In genomic region chr17:47204722-47205418, GRCh38 we compare ENCODE assay signal across 8 cellular contexts. TPM values are rescaled to one million over a fixed set of nuclear protein-coding genes. Genes with fewer than 3 reads are reported as not detected.
A peak's percentile ranks its signal among the peaks of the same experiment; 100 is the strongest.
DNase-seq lines count a peak whose midpoint lies in the region; ATAC-seq, FAIRE-seq and TF ChIP-seq lines count a peak whose summit lies in the region.

No MANE protein-coding gene starts in this region.

- H3K36me3 ChIP-seq in heart left ventricle (no peaks in the 10 kb centered on the region), skeletal muscle tissue (ENCODE audit: control insufficient read depth in 3 of 3, insufficient read depth in 3 of 3, low read length in 3 of 3) (no peaks in the 10 kb centered on the region)

- DNase-seq in DMS79 (lab: John Stamatoyannopoulos, UW) (peak; percentile 47), GM20000 (ENCODE audit: low spot score) (peak; percentile 55), LoVo (ENCODE audit: low spot score) (peak; percentile 24), heart left ventricle (peak in 4 of 5 donors; percentile 48 to 61 (median 48)), SIG-M5 treated with dmso at 0.1 percent for 504 hours (lab: John Stamatoyannopoulos, UW; ENCODE audit: unreplicated experiment) (no peak), H54 (ENCODE audit: insufficient read length, low spot score) (no peak)
- peak; percentile 56 for DNase-seq in activated T-cell treated with anti-CD3 and anti-CD28 coated beads, Interleukin-2, amount 50 U/mL, for 24 hours

- no peak for FAIRE-seq in H54 (lab: Jason Lieb, UNC)

- peak; percentile 83 to 90 (median 86) for ATAC-seq in heart left ventricle

- peak overlapping the region; percentile 41 to 88 (median 72) for H3K27ac ChIP-seq in heart left ventricle
- peak overlapping the region; percentile 84 for H3K27ac ChIP-seq in skeletal muscle tissue (ENCODE audit: low read depth, low read length)

- no peak for TF ChIP-seq CTCF in GM20000 (IDR thresholded peaks at IDR 0.05; ENCODE audit: extremely low read depth, missing control alignments)
- no peak for TF ChIP-seq CTCF in heart left ventricle (IDR thresholded peaks at IDR 0.05)

- H3K27me3 ChIP-seq in heart left ventricle (no peaks in the 10 kb centered on the region), skeletal muscle tissue (ENCODE audit: control insufficient read depth in 3 of 3, insufficient read depth in 3 of 3, low read length in 3 of 3) (no peaks in the 10 kb centered on the region)

- TF ChIP-seq POLR2A in heart left ventricle (IDR thresholded peaks at IDR 0.05) (no peak), H54 (IDR thresholded peaks at IDR 0.05; ENCODE audit: low read depth, low read length) (no peak)

- no peaks in the 10 kb centered on the region for H3K27me3 Mint-ChIP-seq in activated T-cell treated with anti-CD3 and anti-CD28 coated beads, Interleukin-2, amount 50 U/mL, for 24 hours

- H3K9me3 Mint-ChIP-seq in activated T-cell treated with anti-CD3 and anti-CD28 coated beads, Interleukin-2, amount 50 U/mL, for 24 hours, result no peaks in the 10 kb centered on the region

- H3K4me3 Mint-ChIP-seq in activated T-cell treated with anti-CD3 and anti-CD28 coated beads, Interleukin-2, amount 50 U/mL, for 24 hours, result peak overlapping the region; percentile 62

- intact Hi-C loops in heart left ventricle (cut with DNase I), result no loop called here

- H3K36me3 Mint-ChIP-seq in activated T-cell treated with anti-CD3 and anti-CD28 coated beads, Interleukin-2, amount 50 U/mL, for 24 hours (ENCODE audit: low read depth), result no peaks in the 10 kb centered on the region

- peak overlapping the region; percentile 95 for H3K27ac Mint-ChIP-seq in activated T-cell treated with anti-CD3 and anti-CD28 coated beads, Interleukin-2, amount 50 U/mL, for 24 hours

- H3K4me3 ChIP-seq in heart left ventricle, result peak overlapping the region in 6 of 12 donors; percentile 0 to 23 (median 7)
- peak overlapping the region; percentile 53 to 66 (median 57) for H3K4me3 ChIP-seq in skeletal muscle tissue (ENCODE audit: low read length in 3 of 3)

- H3K9me3 ChIP-seq in heart left ventricle (no peaks in the 10 kb centered on the region), skeletal muscle tissue (ENCODE audit: control insufficient read depth in 3 of 3, low read length in 3 of 3) (no peaks in the 10 kb centered on the region)

- 21 to 30% (median 26%) methylated on average over 6 of the region's 6 CpGs for WGBS in heart left ventricle, 4 donors

- peaks cover 0 to 56% (median 32%) of the 10 kb centered on the region in 12 donors for H3K4me1 ChIP-seq in heart left ventricle
- peaks cover 23 to 24% (median 24%) of the 10 kb centered on the region in 3 donors for H3K4me1 ChIP-seq in skeletal muscle tissue (ENCODE audit: control insufficient read depth in 3 of 3, insufficient read depth in 3 of 3, low read length in 3 of 3)

- peaks cover 57% of the 10 kb centered on the region for H3K4me1 Mint-ChIP-seq in activated T-cell treated with anti-CD3 and anti-CD28 coated beads, Interleukin-2, amount 50 U/mL, for 24 hours (ENCODE audit: low read depth)

- H3K9ac ChIP-seq in skeletal muscle tissue (ENCODE audit: low read depth in 1 of 3, low read length in 3 of 3), result peak overlapping the region; percentile 45 to 71 (median 55)

RNA-seq across cellular contexts. Expression of gene MYL4, which starts 4.3 kb away (rescaled TPM):
- total RNA-seq in heart left ventricle, result 100 to 1,000 TPM in 3 of 9 donors, 10 to 100 TPM in 6; 24.9 to 186 (median 69.0) TPM
- polyA plus RNA-seq in heart left ventricle, result 100 to 1,000 TPM in 1 of 2 donors, 10 to 100 TPM in 1; 33.0 to 750 TPM
- total RNA-seq in skeletal muscle tissue, result 610 TPM

RNA-seq across cellular contexts. Expression of gene CDC27, which starts 15.8 kb away (rescaled TPM):
- total RNA-seq in heart left ventricle (100 to 1,000 TPM in 2 of 9 donors, 10 to 100 TPM in 7; 43.7 to 110 (median 79.7) TPM), skeletal muscle tissue (71.0 TPM)
- 10 to 100 TPM; 10.4 to 37.4 TPM for polyA plus RNA-seq in heart left ventricle

RNA-seq across cellular contexts. Expression of gene ITGB3, which starts 48.8 kb away (rescaled TPM):
- total RNA-seq in heart left ventricle, result 10 to 100 TPM in 2 of 9 donors, 1 to 10 TPM in 7; 2.6 to 14.8 (median 4.8) TPM
- 1 to 10 TPM; 1.3 to 5.0 TPM for polyA plus RNA-seq in heart left ventricle
- total RNA-seq in skeletal muscle tissue, result 11.0 TPM

Comparison
In these comparisons a context has a peak if more than half of its experiments do, and no peak if none do; other contexts are left out.
1. DNase-seq: peak in DMS79 (single experiment), GM20000 (single experiment), LoVo (single experiment), activated T-cell treated with anti-CD3 and anti-CD28 coated beads, Interleukin-2, amount 50 U/mL, for 24 hours (single experiment) and heart left ventricle (4 of 5); none in SIG-M5 treated with dmso at 0.1 percent for 504 hours (single experiment) and H54 (single experiment).